In the genomic region with DNA sequence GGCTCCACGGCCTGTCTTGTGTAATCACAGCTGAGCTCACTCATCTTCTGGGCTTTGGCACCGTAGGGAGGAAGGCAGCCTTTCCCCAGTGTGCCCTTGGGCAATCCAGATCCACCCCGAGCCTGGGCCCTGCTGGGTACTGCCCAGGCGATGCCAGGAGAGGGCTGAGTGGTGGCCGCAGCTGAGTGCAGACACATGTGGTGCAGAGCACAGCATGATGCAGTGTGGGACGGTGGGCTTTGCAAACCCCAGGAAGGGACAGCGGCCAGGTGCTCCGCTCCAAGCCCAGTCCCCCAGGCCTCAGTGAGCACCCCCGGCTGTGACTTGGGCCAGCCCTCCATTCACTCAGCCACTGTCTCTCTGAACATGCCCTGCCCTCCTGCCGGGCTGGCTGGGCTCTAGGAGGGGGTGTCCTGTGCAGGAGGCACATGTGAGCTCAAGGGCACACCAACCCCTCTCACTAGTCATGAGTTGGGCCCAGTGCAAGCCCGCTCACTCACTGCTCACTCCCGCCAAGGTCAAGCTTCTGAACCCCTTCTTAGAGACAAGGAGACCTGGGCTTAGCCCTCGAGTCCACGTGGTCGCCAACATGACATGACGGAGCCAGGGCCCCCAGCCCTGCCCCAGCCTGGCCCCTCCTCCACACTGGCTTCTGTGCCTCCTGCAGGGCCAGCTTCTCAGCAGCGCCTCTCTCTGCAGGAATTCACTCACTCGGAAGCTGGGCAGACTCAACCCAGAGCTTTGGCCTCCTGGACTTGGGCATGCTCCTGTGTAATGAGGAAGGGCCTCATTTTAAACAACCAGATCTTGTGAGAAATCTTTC, we compare ENCODE assay signal across 20 cellular contexts.
DNase-seq lines count a peak whose midpoint lies in the region; ATAC-seq, FAIRE-seq and TF ChIP-seq lines count a peak whose summit lies in the region.
"Had no signal": no experiment of that assay in that cellular context is flagged by ENCODE, and none has a peak within 500 bp of the region (broad histone marks: within the 10 kb centered on the region; RNA-seq: fewer than 3 reads in every experiment).

No MANE protein-coding gene starts in this region.

- H4K20me1 ChIP-seq in GM23338 (replicated peaks; ENCODE audit: insufficient read depth): no peaks in the 10 kb centered on the region

- TF ChIP-seq CTCF in GM23338 (conservative IDR thresholded peaks at IDR 0.05; ENCODE audit: low read depth in 2 of 2) (no peak), adrenal gland (IDR thresholded peaks at IDR 0.05) (no peak), neural crest cell (conservative IDR thresholded peaks at IDR 0.05) (no peak), D721Med (IDR thresholded peaks at IDR 0.05; ENCODE audit: insufficient read depth, missing control alignments) (no peak)

- H3K27ac ChIP-seq in GM23338 (ENCODE audit: low read depth): no peak overlapping the region
- H3K27ac ChIP-seq in adrenal gland: no peak overlapping the region
- H3K27ac ChIP-seq: ascending aorta, SJSA1, upper lobe of left lung had no signal

- ATAC-seq in GM23338 (peak; percentile 59), HG02981 (IDR thresholded peaks at IDR 0.05; ENCODE audit: unreplicated experiment) (no peak)
- no peak for ATAC-seq in activated T-helper 17 cell treated with anti-CD3 and anti-CD28 coated beads, Interleukin-2, amount 50 U/mL, for 72 hours (replicated peaks)
- ATAC-seq: activated CD8-positive, alpha-beta memory T cell treated with anti-CD3 and anti-CD28 coated beads, Interleukin-2, amount 10 ng/mL, durations not matched to agents 7 days and 5 days; stimulated activated naive B cell treated with anti-CD40 and anti-IgM and Interleukin-4, amounts not matched to agents 10 μg/mL and 1 μg/mL and 100 μg/mL, for 72 hours had no signal

- H3K36me3 Mint-ChIP-seq in GM23338 (ENCODE audit: low read depth) (no peaks in the 10 kb centered on the region), neural crest cell (ENCODE audit: low read depth) (no peaks in the 10 kb centered on the region)
- H3K36me3 Mint-ChIP-seq in activated T-helper 17 cell treated with anti-CD3 and anti-CD28 coated beads, Interleukin-2, amount 50 U/mL, for 72 hours (ENCODE audit: low read depth): no peaks in the 10 kb centered on the region
- H3K36me3 Mint-ChIP-seq: stimulated activated naive B cell treated with anti-CD40 and anti-IgM and Interleukin-4, amounts not matched to agents 10 μg/mL and 1 μg/mL and 100 μg/mL, for 72 hours had no signal

- no peak overlapping the region; the same call in 1 of the 2 replicates for H2AFZ ChIP-seq in GM23338

- peaks cover 12% of the 10 kb centered on the region for H3K27me3 Mint-ChIP-seq in GM23338 (ENCODE audit: insufficient read depth, low read depth, poor library complexity)
- no peaks in the 10 kb centered on the region for H3K27me3 Mint-ChIP-seq in neural crest cell (ENCODE audit: low read depth)
- peaks cover 11% of the 10 kb centered on the region for H3K27me3 Mint-ChIP-seq in activated T-helper 17 cell treated with anti-CD3 and anti-CD28 coated beads, Interleukin-2, amount 50 U/mL, for 72 hours
- H3K27me3 Mint-ChIP-seq: stimulated activated naive B cell treated with anti-CD40 and anti-IgM and Interleukin-4, amounts not matched to agents 10 μg/mL and 1 μg/mL and 100 μg/mL, for 72 hours had no signal

- peaks cover 17% of the 10 kb centered on the region for H3K4me1 Mint-ChIP-seq in GM23338
- peaks cover 10% of the 10 kb centered on the region for H3K4me1 Mint-ChIP-seq in neural crest cell
- H3K4me1 Mint-ChIP-seq in activated T-helper 17 cell treated with anti-CD3 and anti-CD28 coated beads, Interleukin-2, amount 50 U/mL, for 72 hours: peaks cover 11% of the 10 kb centered on the region
- H3K4me1 Mint-ChIP-seq: stimulated activated naive B cell treated with anti-CD40 and anti-IgM and Interleukin-4, amounts not matched to agents 10 μg/mL and 1 μg/mL and 100 μg/mL, for 72 hours had no signal

- TF ChIP-seq POLR2A in adrenal gland (IDR thresholded peaks at IDR 0.05): no peak

- no peak overlapping the region for H3K4me2 ChIP-seq in GM23338

- intact Hi-C loops in adrenal gland (cut with DNase I): no loop called here

- no peaks in the 10 kb centered on the region for H3K36me3 ChIP-seq in GM23338 (ENCODE audit: insufficient read depth)
- H3K36me3 ChIP-seq in adrenal gland (replicated peaks in 1 of 2): no peaks in the 10 kb centered on the region
- H3K36me3 ChIP-seq: ascending aorta, SJSA1, upper lobe of left lung had no signal

- H3K27ac Mint-ChIP-seq in GM23338 (no peak overlapping the region), neural crest cell (ENCODE audit: unreplicated experiment) (peak overlapping the region; percentile 43)
- no peak overlapping the region for H3K27ac Mint-ChIP-seq in activated T-helper 17 cell treated with anti-CD3 and anti-CD28 coated beads, Interleukin-2, amount 50 U/mL, for 72 hours
- H3K27ac Mint-ChIP-seq: activated CD8-positive, alpha-beta memory T cell treated with anti-CD3 and anti-CD28 coated beads, Interleukin-2, amount 10 ng/mL, durations not matched to agents 7 days and 5 days; endodermal cell; stimulated activated naive B cell treated with anti-CD40 and anti-IgM and Interleukin-4, amounts not matched to agents 10 μg/mL and 1 μg/mL and 100 μg/mL, for 72 hours had no signal

- H3K4me3 ChIP-seq in GM23338 (no peak overlapping the region), adrenal gland (no peak overlapping the region)
- H3K4me3 ChIP-seq: ascending aorta, SJSA1, upper lobe of left lung had no signal

- no peak for FAIRE-seq in D721Med (lab: Jason Lieb, UNC)

- 73 to 81% (median 75%) methylated on average over 14 to 18 of the region's 18 CpGs for WGBS in adrenal gland, 4 donors

- no peaks in the 10 kb centered on the region for H3K79me2 ChIP-seq in GM23338 (replicated peaks; ENCODE audit: insufficient read depth)

- no peaks in the 10 kb centered on the region for H3K9me2 ChIP-seq in GM23338 (ENCODE audit: insufficient read depth)

- H3K4me1 ChIP-seq in GM23338 (ENCODE audit: insufficient read depth) (no peaks in the 10 kb centered on the region; the same call in 1 of the 2 replicates), adrenal gland (replicated peaks in 1 of 2) (no peaks in the 10 kb centered on the region)
- H3K4me1 ChIP-seq: ascending aorta had no signal

- H3K9me3 Mint-ChIP-seq in GM23338: no peaks in the 10 kb centered on the region; the same call in 2 of the 3 replicates
- H3K9me3 Mint-ChIP-seq in neural crest cell: no peaks in the 10 kb centered on the region
- H3K9me3 Mint-ChIP-seq in activated T-helper 17 cell treated with anti-CD3 and anti-CD28 coated beads, Interleukin-2, amount 50 U/mL, for 72 hours: no peaks in the 10 kb centered on the region
- H3K9me3 Mint-ChIP-seq: endodermal cell; stimulated activated naive B cell treated with anti-CD40 and anti-IgM and Interleukin-4, amounts not matched to agents 10 μg/mL and 1 μg/mL and 100 μg/mL, for 72 hours had no signal

- no peaks in the 10 kb centered on the region for H3K9me3 ChIP-seq in adrenal gland (replicated peaks in 1 of 3)
- H3K9me3 ChIP-seq: ascending aorta, SJSA1, upper lobe of left lung had no signal

- H3K4me3 Mint-ChIP-seq in GM23338 (no peak overlapping the region), neural crest cell (no peak overlapping the region)
- no peak overlapping the region for H3K4me3 Mint-ChIP-seq in activated T-helper 17 cell treated with anti-CD3 and anti-CD28 coated beads, Interleukin-2, amount 50 U/mL, for 72 hours
- H3K4me3 Mint-ChIP-seq: activated CD8-positive, alpha-beta memory T cell treated with anti-CD3 and anti-CD28 coated beads, Interleukin-2, amount 10 ng/mL, durations not matched to agents 7 days and 5 days; endodermal cell; stimulated activated naive B cell treated with anti-CD40 and anti-IgM and Interleukin-4, amounts not matched to agents 10 μg/mL and 1 μg/mL and 100 μg/mL, for 72 hours had no signal

- peak; percentile 49 for DNase-seq in AG20443 (ENCODE audit: low spot score)
- DNase-seq in GM23338 (ENCODE audit: low spot score): no peak
- peak in 5 of 7 donors; percentile 32 to 57 (median 48) for DNase-seq in adrenal gland
- DNase-seq in neural crest cell (ENCODE audit: low read depth, low spot score): no peak
- DNase-seq in NCI-H748 (lab: John Stamatoyannopoulos, UW; ENCODE audit: unreplicated experiment): no peak
- no peak for DNase-seq in D721Med (ENCODE audit: insufficient read length, low spot score)
- DNase-seq: activated CD4-positive, alpha-beta T cell treated with anti-CD3 and anti-CD28 coated beads for 1 hour; activated CD8-positive, alpha-beta memory T cell treated with anti-CD3 and anti-CD28 coated beads, Interleukin-2, amount 10 ng/mL, durations not matched to agents 7 days and 5 days; activated gamma-delta T cell treated with Interleukin-2 at 50 U/mL for 16 hours; C1 segment of cervical spinal cord; DMS53; endodermal cell; NCI-H146; stimulated activated CD4-positive, alpha-beta T cell treated with anti-CD3 and anti-CD28 coated beads, Interleukin-12 subunit alpha, Interleukin-12 subunit beta, amount 100 ng/mL, for 4 hours; stimulated activated naive B cell treated with anti-CD40 and anti-IgM and Interleukin-4, amounts not matched to agents 10 μg/mL and 1 μg/mL and 100 μg/mL, for 72 hours had no signal

- H3F3A ChIP-seq in GM23338 (replicated peaks; ENCODE audit: low read depth): no peaks in the 10 kb centered on the region

- H3K27me3 ChIP-seq in GM23338 (ENCODE audit: insufficient read depth) (no peaks in the 10 kb centered on the region), adrenal gland (peaks cover 22% of the 10 kb centered on the region)
- H3K27me3 ChIP-seq: ascending aorta, upper lobe of left lung had no signal

TF ChIP-seq in GM23338, 12 proteins besides CTCF, POLR2A, EP300 and RAD21 (continues in another document):
- TF ChIP-seq, protein P1, sequence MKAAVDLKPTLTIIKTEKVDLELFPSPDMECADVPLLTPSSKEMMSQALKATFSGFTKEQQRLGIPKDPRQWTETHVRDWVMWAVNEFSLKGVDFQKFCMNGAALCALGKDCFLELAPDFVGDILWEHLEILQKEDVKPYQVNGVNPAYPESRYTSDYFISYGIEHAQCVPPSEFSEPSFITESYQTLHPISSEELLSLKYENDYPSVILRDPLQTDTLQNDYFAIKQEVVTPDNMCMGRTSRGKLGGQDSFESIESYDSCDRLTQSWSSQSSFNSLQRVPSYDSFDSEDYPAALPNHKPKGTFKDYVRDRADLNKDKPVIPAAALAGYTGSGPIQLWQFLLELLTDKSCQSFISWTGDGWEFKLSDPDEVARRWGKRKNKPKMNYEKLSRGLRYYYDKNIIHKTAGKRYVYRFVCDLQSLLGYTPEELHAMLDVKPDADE (IDR thresholded peaks at IDR 0.05): no peak

Comparison
In these comparisons a context has a peak if more than half of its experiments do, and no peak if none do; other contexts are left out.
1. DNase-seq: peak in AG20443 (single experiment) and adrenal gland (5 of 7); none in GM23338 (single experiment), neural crest cell (single experiment), NCI-H748 (single experiment) and D721Med (single experiment).